9 cellular contexts compared by ENCODE assay signal in the genomic region with DNA sequence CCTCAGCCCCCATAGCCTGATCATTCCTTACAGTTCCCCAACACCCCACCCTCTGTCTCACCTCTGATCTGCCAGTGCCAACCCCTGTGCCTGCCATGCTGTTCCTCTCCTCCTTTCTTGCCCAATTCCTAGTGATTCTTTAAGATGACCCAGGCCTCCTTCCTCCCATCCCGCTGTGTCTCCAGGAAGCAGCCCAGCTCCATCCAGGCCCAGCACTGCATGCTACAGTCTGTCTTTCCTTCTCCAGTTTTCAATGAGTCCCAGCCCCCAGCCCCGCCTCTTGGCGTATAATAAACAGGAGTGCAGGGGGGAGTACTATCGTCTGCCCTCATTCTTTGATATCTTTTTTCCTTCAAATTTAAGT. TPM values are rescaled to one million over a fixed set of nuclear protein-coding genes. Genes with fewer than 3 reads are reported as not detected.
DNase-seq lines count a peak whose midpoint lies in the region; ATAC-seq and TF ChIP-seq lines count a peak whose summit lies in the region.
"Had no signal": no experiment of that assay in that cellular context is flagged by ENCODE, and none has a peak within 500 bp of the region (broad histone marks: within the 10 kb centered on the region; RNA-seq: fewer than 3 reads in every experiment).

No MANE protein-coding gene starts in this region.

- no peak for DNase-seq in activated CD4-positive, alpha-beta T cell treated with anti-CD3 and anti-CD28 coated beads, Interleukin-2, amount 10 ng/mL, durations not matched to agents 24 days and 14 days
- no peak for DNase-seq in activated CD4-positive, alpha-beta T cell treated with anti-CD3 and anti-CD28 coated beads, Interleukin-2, amount 50 U/mL, for 4 hours
- peak; percentile 40 for DNase-seq in activated CD8-positive, alpha-beta T cell treated with anti-CD3 and anti-CD28 coated beads for 36 hours
- DNase-seq in immature natural killer cell (no peak), stomach (no peak), epidermal melanocyte (ENCODE audit: insufficient read length, low spot score) (no peak), NCI-H446 (lab: John Stamatoyannopoulos, UW) (no peak)
- DNase-seq: KBM-7 had no signal

- H3K27me3 Mint-ChIP-seq in activated CD4-positive, alpha-beta T cell treated with anti-CD3 and anti-CD28 coated beads, Interleukin-2, amount 10 ng/mL, durations not matched to agents 24 days and 14 days: no peaks in the 10 kb centered on the region
- no peaks in the 10 kb centered on the region for H3K27me3 Mint-ChIP-seq in activated CD8-positive, alpha-beta T cell treated with anti-CD3 and anti-CD28 coated beads for 36 hours
- H3K27me3 Mint-ChIP-seq in immature natural killer cell (ENCODE audit: low read depth in 3 of 3): peaks cover 0 to 5% (median 3%) of the 10 kb centered on the region in 3 donors

- intact Hi-C loops in activated CD4-positive, alpha-beta T cell treated with anti-CD3 and anti-CD28 coated beads, Interleukin-2, amount 10 ng/mL, durations not matched to agents 24 days and 14 days (cut with micrococcal nuclease): loop anchor here (1.0 kb wide), 2 partner anchors 11 to 24 kb away; partner anchors contain the start of gene ZNRD2
- intact Hi-C loops in activated CD8-positive, alpha-beta T cell treated with anti-CD3 and anti-CD28 coated beads for 36 hours (cut with micrococcal nuclease): no loop called here
- intact Hi-C loops in stomach (cut with DNase I; ENCODE audit: low total_unique reads): no loop called here

- peaks cover 18 to 40% (median 38%) of the 10 kb centered on the region in 4 donors for H3K4me1 ChIP-seq in stomach

- POLR2A ChIA-PET in activated CD8-positive, alpha-beta T cell treated with anti-CD3 and anti-CD28 coated beads for 36 hours (lab: Charles Lee): interaction anchor here (0.9 to 1.6 kb wide), 4 partner anchors 9 to 128 kb away, joined by 3 to 10 read pairs (median 4); partner anchors contain the start of genes PCNX3 and ZNRD2

- 31 to 65% (median 46%) methylated on average over 4 of the region's 4 CpGs for WGBS in stomach, 5 donors

- CTCF ChIA-PET in activated CD8-positive, alpha-beta T cell treated with anti-CD3 and anti-CD28 coated beads for 36 hours (lab: Charles Lee): interaction anchor here (0.6 to 1.8 kb wide), 4 partner anchors 24 to 123 kb away, joined by 3 to 5 read pairs (median 3); partner anchors contain the start of genes NEAT1 and ZNRD2

- H3K4me1 Mint-ChIP-seq in activated CD4-positive, alpha-beta T cell treated with anti-CD3 and anti-CD28 coated beads, Interleukin-2, amount 10 ng/mL, durations not matched to agents 24 days and 14 days: peaks cover 42% of the 10 kb centered on the region
- peaks cover 52% of the 10 kb centered on the region for H3K4me1 Mint-ChIP-seq in activated CD8-positive, alpha-beta T cell treated with anti-CD3 and anti-CD28 coated beads for 36 hours (ENCODE audit: low read depth)
- H3K4me1 Mint-ChIP-seq in immature natural killer cell: peaks cover 35 to 42% of the 10 kb centered on the region in 2 donors

- H3K27ac Mint-ChIP-seq in activated CD4-positive, alpha-beta T cell treated with anti-CD3 and anti-CD28 coated beads, Interleukin-2, amount 10 ng/mL, durations not matched to agents 24 days and 14 days: peak overlapping the region; percentile 63
- H3K27ac Mint-ChIP-seq in activated CD8-positive, alpha-beta T cell treated with anti-CD3 and anti-CD28 coated beads for 36 hours: peak overlapping the region; percentile 84
- H3K27ac Mint-ChIP-seq in immature natural killer cell: peak overlapping the region; percentile 85 to 96 (median 94)

- ATAC-seq in activated CD8-positive, alpha-beta T cell treated with anti-CD3 and anti-CD28 coated beads for 36 hours: no peak
- ATAC-seq in GM21367 (IDR thresholded peaks at IDR 0.05; ENCODE audit: unreplicated experiment): no peak

- H3K4me3 ChIP-seq in stomach: peak overlapping the region; percentile 32 to 61 (median 42)

- peak overlapping the region; percentile 77 to 85 (median 81) for H3K27ac ChIP-seq in stomach

- no peak for TF ChIP-seq EP300 in stomach (IDR thresholded peaks at IDR 0.05)

- no peak for TF ChIP-seq CTCF in activated CD8-positive, alpha-beta T cell treated with anti-CD3 and anti-CD28 coated beads for 36 hours (IDR thresholded peaks at IDR 0.05)
- no peak for TF ChIP-seq CTCF in stomach (IDR thresholded peaks at IDR 0.05)

- peaks cover 43% of the 10 kb centered on the region for H3K36me3 Mint-ChIP-seq in activated CD4-positive, alpha-beta T cell treated with anti-CD3 and anti-CD28 coated beads, Interleukin-2, amount 10 ng/mL, durations not matched to agents 24 days and 14 days (ENCODE audit: low read depth)
- H3K36me3 Mint-ChIP-seq in activated CD8-positive, alpha-beta T cell treated with anti-CD3 and anti-CD28 coated beads for 36 hours (ENCODE audit: low read depth): peaks cover 22% of the 10 kb centered on the region
- peaks cover 0 to 13% (median 4%) of the 10 kb centered on the region in 3 donors for H3K36me3 Mint-ChIP-seq in immature natural killer cell

- no peaks in the 10 kb centered on the region for H3K9me3 Mint-ChIP-seq in activated CD4-positive, alpha-beta T cell treated with anti-CD3 and anti-CD28 coated beads, Interleukin-2, amount 10 ng/mL, durations not matched to agents 24 days and 14 days
- no peaks in the 10 kb centered on the region for H3K9me3 Mint-ChIP-seq in activated CD8-positive, alpha-beta T cell treated with anti-CD3 and anti-CD28 coated beads for 36 hours
- H3K9me3 Mint-ChIP-seq in immature natural killer cell: peaks cover 0 to 2% (median 0%) of the 10 kb centered on the region in 6 donors

- H3K36me3 ChIP-seq in stomach: peaks cover 0 to 61% (median 29%) of the 10 kb centered on the region in 4 donors

- H3K9me3 ChIP-seq in stomach: no peaks in the 10 kb centered on the region

- TF ChIP-seq POLR2A in stomach (IDR thresholded peaks at IDR 0.05): no peak

- peak overlapping the region; percentile 79 for H3K4me3 Mint-ChIP-seq in activated CD4-positive, alpha-beta T cell treated with anti-CD3 and anti-CD28 coated beads, Interleukin-2, amount 10 ng/mL, durations not matched to agents 24 days and 14 days
- H3K4me3 Mint-ChIP-seq in activated CD8-positive, alpha-beta T cell treated with anti-CD3 and anti-CD28 coated beads for 36 hours: peak overlapping the region; percentile 71
- H3K4me3 Mint-ChIP-seq in immature natural killer cell: peak overlapping the region; percentile 73 to 83 (median 76)

- no peaks in the 10 kb centered on the region for H3K27me3 ChIP-seq in stomach

RNA-seq across cellular contexts. Expression of gene LTBP3, which starts 12.3 kb away (rescaled TPM):
- total RNA-seq in activated CD4-positive, alpha-beta T cell treated with anti-CD3 and anti-CD28 coated beads, Interleukin-2, amount 10 ng/mL, durations not matched to agents 24 days and 14 days: 94.9 and 96.9 TPM in 2 replicates
- 10 to 100 TPM; 55.4 to 56.0 TPM for total RNA-seq in activated CD8-positive, alpha-beta T cell treated with anti-CD3 and anti-CD28 coated beads for 36 hours
- polyA plus RNA-seq in immature natural killer cell (10 to 100 TPM in 2 of 3 donors, 1 to 10 TPM in 1; 3.3 to 21.0 (median 14.5) TPM), stomach (10 to 100 TPM; 26.9 to 58.2 (median 28.7) TPM)
- 100 to 1,000 TPM in 4 of 5 donors, 10 to 100 TPM in 1; 35.1 to 452 (median 117) TPM for total RNA-seq in stomach

RNA-seq across cellular contexts. Expression of gene SCYL1, which starts 21.0 kb away (rescaled TPM):
- 94.2 and 95.8 TPM in 2 replicates for total RNA-seq in activated CD4-positive, alpha-beta T cell treated with anti-CD3 and anti-CD28 coated beads, Interleukin-2, amount 10 ng/mL, durations not matched to agents 24 days and 14 days
- total RNA-seq in activated CD8-positive, alpha-beta T cell treated with anti-CD3 and anti-CD28 coated beads for 36 hours: 10 to 100 TPM; 71.5 to 76.8 TPM
- polyA plus RNA-seq in immature natural killer cell (10 to 100 TPM; 17.8 to 52.5 (median 23.3) TPM), stomach (10 to 100 TPM; 65.8 to 94.8 (median 86.1) TPM)
- total RNA-seq in stomach: 10 to 100 TPM in 4 of 5 donors, 1 to 10 TPM in 1; 3.5 to 89.0 (median 65.2) TPM

RNA-seq across cellular contexts. Expression of gene ZNRD2, which starts 24.4 kb away (rescaled TPM):
- total RNA-seq in activated CD4-positive, alpha-beta T cell treated with anti-CD3 and anti-CD28 coated beads, Interleukin-2, amount 10 ng/mL, durations not matched to agents 24 days and 14 days: 83.3 and 83.4 TPM in 2 replicates
- 10 to 100 TPM; 54.3 to 54.7 TPM for total RNA-seq in activated CD8-positive, alpha-beta T cell treated with anti-CD3 and anti-CD28 coated beads for 36 hours
- polyA plus RNA-seq in immature natural killer cell: 100 to 1,000 TPM in 2 of 3 donors, 10 to 100 TPM in 1; 100.0 to 138 (median 117) TPM
- total RNA-seq in stomach: 10 to 100 TPM; 17.7 to 99.1 (median 51.9) TPM
- 10 to 100 TPM; 49.6 to 56.6 (median 51.8) TPM for polyA plus RNA-seq in stomach

RNA-seq across cellular contexts. Expression of gene FAM89B, which starts 26.5 kb away (rescaled TPM):
- 39.1 and 42.4 TPM in 2 replicates for total RNA-seq in activated CD4-positive, alpha-beta T cell treated with anti-CD3 and anti-CD28 coated beads, Interleukin-2, amount 10 ng/mL, durations not matched to agents 24 days and 14 days
- total RNA-seq in activated CD8-positive, alpha-beta T cell treated with anti-CD3 and anti-CD28 coated beads for 36 hours: 10 to 100 TPM; 12.7 to 16.0 TPM
- polyA plus RNA-seq in immature natural killer cell (100 to 1,000 TPM in 2 of 3 donors, 10 to 100 TPM in 1; 98.6 to 173 (median 158) TPM), stomach (10 to 100 TPM; 63.4 to 68.2 (median 65.1) TPM)
- 10 to 100 TPM in 4 of 5 donors, 1 to 10 TPM in 1; 3.9 to 57.8 (median 48.1) TPM for total RNA-seq in stomach

RNA-seq across cellular contexts. Expression of gene EHBP1L1, which starts 30.0 kb away (rescaled TPM):
- total RNA-seq in activated CD4-positive, alpha-beta T cell treated with anti-CD3 and anti-CD28 coated beads, Interleukin-2, amount 10 ng/mL, durations not matched to agents 24 days and 14 days: 167 and 173 TPM in 2 replicates
- total RNA-seq in activated CD8-positive, alpha-beta T cell treated with anti-CD3 and anti-CD28 coated beads for 36 hours: 10 to 100 TPM; 94.0 to 99.4 TPM
- 10 to 100 TPM; 14.8 to 19.3 (median 17.7) TPM for polyA plus RNA-seq in immature natural killer cell
- total RNA-seq in stomach: 100 to 1,000 TPM in 4 of 5 donors, 10 to 100 TPM in 1; 43.0 to 200 (median 126) TPM
- polyA plus RNA-seq in stomach: 10 to 100 TPM; 28.0 to 67.6 (median 49.2) TPM
